Comparison of ENCODE assay signal across 9 cellular contexts in the genomic region with DNA sequence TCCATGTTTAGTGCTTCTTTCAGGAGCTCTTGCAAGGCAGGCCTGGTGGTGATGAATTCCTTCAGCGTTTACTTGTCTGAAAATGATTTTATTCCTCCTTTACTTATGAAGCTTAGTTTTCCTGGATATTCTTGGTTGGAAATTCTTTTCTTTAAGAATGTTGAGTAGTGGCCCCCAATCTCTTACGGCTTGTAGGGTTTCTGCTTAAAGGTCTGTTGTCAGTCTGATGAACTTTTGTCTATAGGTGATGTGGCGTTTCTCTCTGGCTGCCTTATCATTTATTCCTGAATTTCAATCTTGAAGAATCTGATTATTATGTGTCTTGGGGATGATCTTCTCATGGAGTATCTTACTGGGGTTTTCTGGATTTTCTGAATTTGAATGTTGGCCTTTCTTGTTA.
"Had no signal": no experiment of that assay in that cellular context is flagged by ENCODE, and none has a peak within 500 bp of the region (broad histone marks: within the 10 kb centered on the region; RNA-seq: fewer than 3 reads in every experiment).

No MANE protein-coding gene starts in this region.

- H3K9ac ChIP-seq: KMS-11 had no signal

- H3K4me3 Mint-ChIP-seq: GM23338, H9 had no signal

- H2AFZ ChIP-seq: GM23338 had no signal

- H3K4me3 ChIP-seq: GM23338 had no signal

- H3K27ac Mint-ChIP-seq: GM23338, H9 had no signal

- DNase-seq: H9, HCEC 1CT, IMR-90, KBM-7 had no signal

- FAIRE-seq: H1, H54, HTR-8/SVneo had no signal

- ATAC-seq: GM23338 had no signal

- H3K27ac ChIP-seq: KMS-11 had no signal

- H3K4me2 ChIP-seq: GM23338, KMS-11 had no signal

- H3K4me1 Mint-ChIP-seq: GM23338, H9 had no signal
